Comparison of ENCODE assay signal across 18 cellular contexts in genomic region chr11:113992459-113993105, GRCh38.
DNase-seq lines count a peak whose midpoint lies in the region; ATAC-seq and TF ChIP-seq lines count a peak whose summit lies in the region.
"Had no signal": no experiment of that assay in that cellular context is flagged by ENCODE, and none has a peak within 500 bp of the region (broad histone marks: within the 10 kb centered on the region; RNA-seq: fewer than 3 reads in every experiment).

No MANE protein-coding gene starts in this region.

- no peak for TF ChIP-seq CTCF in VCaP (conservative IDR thresholded peaks at IDR 0.05)

- peaks cover 13 to 19% of the 10 kb centered on the region in 2 donors for H3K27me3 Mint-ChIP-seq in stimulated activated naive B cell treated with anti-CD40 and anti-IgM and Interleukin-4, amounts not matched to agents 10 μg/mL and 1 μg/mL and 100 μg/mL, for 72 hours

- ATAC-seq in stimulated activated naive B cell treated with anti-CD40 and anti-IgM and Interleukin-4, amounts not matched to agents 10 μg/mL and 1 μg/mL and 100 μg/mL, for 72 hours (replicated peaks) = peak; percentile 31 to 41
- ATAC-seq in GM18858 (IDR thresholded peaks at IDR 0.05; ENCODE audit: unreplicated experiment) (no peak), HG03442 (IDR thresholded peaks at IDR 0.05; ENCODE audit: unreplicated experiment) (no peak)
- ATAC-seq: heart left ventricle had no signal

- no peak overlapping the region for H3K27ac Mint-ChIP-seq in stimulated activated naive B cell treated with anti-CD40 and anti-IgM and Interleukin-4, amounts not matched to agents 10 μg/mL and 1 μg/mL and 100 μg/mL, for 72 hours
- H3K27ac Mint-ChIP-seq: CD14-positive monocyte had no signal

- no peaks in the 10 kb centered on the region for H3K9me3 Mint-ChIP-seq in stimulated activated naive B cell treated with anti-CD40 and anti-IgM and Interleukin-4, amounts not matched to agents 10 μg/mL and 1 μg/mL and 100 μg/mL, for 72 hours

- H3K27ac ChIP-seq in VCaP = peak overlapping the region; percentile 51
- H3K27ac ChIP-seq: heart left ventricle, right atrium auricular region, stomach had no signal

- H3K36me3 Mint-ChIP-seq in stimulated activated naive B cell treated with anti-CD40 and anti-IgM and Interleukin-4, amounts not matched to agents 10 μg/mL and 1 μg/mL and 100 μg/mL, for 72 hours = peaks cover 6 to 10% of the 10 kb centered on the region in 2 donors
- H3K36me3 Mint-ChIP-seq: CD14-positive monocyte had no signal

- no peak overlapping the region for H3K4me3 Mint-ChIP-seq in stimulated activated naive B cell treated with anti-CD40 and anti-IgM and Interleukin-4, amounts not matched to agents 10 μg/mL and 1 μg/mL and 100 μg/mL, for 72 hours
- H3K4me3 Mint-ChIP-seq: CD14-positive monocyte had no signal

- H3K4me1 Mint-ChIP-seq in stimulated activated naive B cell treated with anti-CD40 and anti-IgM and Interleukin-4, amounts not matched to agents 10 μg/mL and 1 μg/mL and 100 μg/mL, for 72 hours = peaks cover 12 to 23% of the 10 kb centered on the region in 2 donors
- H3K4me1 Mint-ChIP-seq: CD14-positive monocyte had no signal

- DNase-seq in NCI-H2196 (lab: John Stamatoyannopoulos, UW; ENCODE audit: unreplicated experiment) (peak; percentile 38), NCI-H2196 treated with DMSO at 0.1 percent for 48 hours (lab: John Stamatoyannopoulos, UW; ENCODE audit: unreplicated experiment) (no peak), NCI-H2081 (lab: John Stamatoyannopoulos, UW) (peak; percentile 57 to 80), OCI-M2 (lab: John Stamatoyannopoulos, UW; ENCODE audit: unreplicated experiment) (no peak)
- DNase-seq in stimulated activated naive B cell treated with anti-CD40 and anti-IgM and Interleukin-4, amounts not matched to agents 10 μg/mL and 1 μg/mL and 100 μg/mL, for 72 hours = no peak
- DNase-seq: activated CD4-positive, alpha-beta T cell treated with anti-CD3 and anti-CD28 coated beads for 4 hours; effector CD8-positive, alpha-beta T cell; heart left ventricle; islet precursor cell; Kasumi-1; NCI-H1930; stomach; T1000 had no signal

Comparison
In these comparisons a context has a peak if more than half of its experiments do, and no peak if none do; other contexts are left out.
1. DNase-seq: peak in NCI-H2196 (single experiment) and NCI-H2081 (2 of 2); none in NCI-H2196 treated with DMSO at 0.1 percent for 48 hours (single experiment), stimulated activated naive B cell treated with anti-CD40 and anti-IgM and Interleukin-4, amounts not matched to agents 10 μg/mL and 1 μg/mL and 100 μg/mL, for 72 hours (single experiment) and OCI-M2 (single experiment).
2. ATAC-seq: peak in stimulated activated naive B cell treated with anti-CD40 and anti-IgM and Interleukin-4, amounts not matched to agents 10 μg/mL and 1 μg/mL and 100 μg/mL, for 72 hours (2 of 2); none in GM18858 (single experiment) and HG03442 (single experiment).